In the genomic region with DNA sequence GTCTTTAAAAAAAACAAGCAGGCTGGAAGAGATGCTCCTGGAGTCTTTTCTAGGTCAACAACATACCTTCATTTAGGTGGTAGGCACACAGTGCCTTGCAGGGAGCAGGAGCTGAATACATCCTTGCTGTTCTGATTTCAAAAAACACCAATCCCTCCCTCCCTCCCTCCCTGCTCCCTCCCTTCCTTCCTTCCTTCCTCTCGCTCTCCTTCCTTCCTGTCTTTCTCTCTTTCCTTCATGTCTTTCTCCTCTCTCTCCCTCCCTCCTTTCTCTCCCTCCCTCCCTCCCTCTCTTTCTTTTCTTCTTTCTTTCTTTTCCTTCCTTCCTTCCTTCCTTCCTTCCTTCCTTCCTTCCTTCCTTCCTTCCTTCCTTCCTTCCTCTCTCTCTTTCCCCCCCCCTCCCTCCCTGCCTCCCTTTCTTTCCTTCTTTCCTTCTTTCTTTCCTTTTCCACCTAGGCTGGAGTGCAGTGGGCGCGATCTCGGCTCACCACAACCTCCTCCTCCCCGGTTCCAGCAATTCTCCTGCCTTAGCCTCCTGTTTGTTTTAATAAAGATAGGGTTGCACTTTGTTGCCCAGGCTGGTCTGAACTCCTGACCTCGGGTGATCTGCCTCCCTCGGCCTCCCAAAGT, we compare ENCODE assay signal across 11 cellular contexts.
A peak's percentile ranks its signal among the peaks of the same experiment; 100 is the strongest.
DNase-seq lines count a peak whose midpoint lies in the region; ATAC-seq and TF ChIP-seq lines count a peak whose summit lies in the region.
"Had no signal": no experiment of that assay in that cellular context is flagged by ENCODE, and none has a peak within 500 bp of the region (broad histone marks: within the 10 kb centered on the region; RNA-seq: fewer than 3 reads in every experiment).

No MANE protein-coding gene starts in this region.

- BruUV-seq in OCI-LY7 (replicated peaks; lab: Mats Ljungman, UMichigan), result no TSS peak

- no peak overlapping the region for H3K4me3 ChIP-seq in OCI-LY7 (ENCODE audit: low read depth, low read length, poor library complexity, severe bottlenecking)
- H3K4me3 ChIP-seq in esophagus squamous epithelium, result peak overlapping the region in 3 of 4 donors; percentile 17 to 44 (median 27)
- H3K4me3 ChIP-seq in neuron (ENCODE audit: low read length), result peak overlapping the region; percentile 46
- H3K4me3 ChIP-seq: K562 had no signal

- CTCF ChIA-PET in OCI-LY7 (lab: Charles Lee; ENCODE audit: unreplicated experiment), result no interaction called here

- no peaks in the 10 kb centered on the region for H3K9me3 ChIP-seq in ES-I3 (ENCODE audit: control insufficient read depth, insufficient read depth, low read length)
- H3K9me3 ChIP-seq in OCI-LY7 (ENCODE audit: low read length), result no peaks in the 10 kb centered on the region
- H3K9me3 ChIP-seq in esophagus squamous epithelium, result no peaks in the 10 kb centered on the region
- H3K9me3 ChIP-seq in neuron (ENCODE audit: low read length), result no peaks in the 10 kb centered on the region

- H2AFZ ChIP-seq in OCI-LY7 (ENCODE audit: low read length), result no peak overlapping the region
- H2AFZ ChIP-seq in neuron (ENCODE audit: low read depth, low read length), result peak overlapping the region; percentile 48

- ATAC-seq in HG03565 (IDR thresholded peaks at IDR 0.05; ENCODE audit: unreplicated experiment), result no peak
- ATAC-seq: K562 had no signal

- H3K36me3 ChIP-seq in ES-I3 (ENCODE audit: insufficient read depth, low read length), result no peaks in the 10 kb centered on the region
- H3K36me3 ChIP-seq in OCI-LY7 (ENCODE audit: insufficient read depth, low read length), result no peaks in the 10 kb centered on the region
- H3K36me3 ChIP-seq in esophagus squamous epithelium, result no peaks in the 10 kb centered on the region
- H3K36me3 ChIP-seq in neuron (ENCODE audit: insufficient read depth, low read length), result no peaks in the 10 kb centered on the region

- H3K27me3 ChIP-seq in esophagus squamous epithelium, result peaks cover 0 to 43% (median 0%) of the 10 kb centered on the region in 4 donors
- no peaks in the 10 kb centered on the region for H3K27me3 ChIP-seq in neuron (ENCODE audit: insufficient read depth, low read length)

- POLR2A ChIA-PET in OCI-LY7 (lab: Charles Lee), result no interaction called here

- H3K79me2 ChIP-seq in OCI-LY7 (ENCODE audit: insufficient read depth, low read depth, low read length), result no peaks in the 10 kb centered on the region

- no peaks in the 10 kb centered on the region for H4K20me1 ChIP-seq in OCI-LY7 (ENCODE audit: insufficient read depth, low read length)

- no peak overlapping the region for H3K27ac ChIP-seq in OCI-LY7 (ENCODE audit: low read depth, low read length, poor library complexity, severe bottlenecking)
- no peak overlapping the region for H3K27ac ChIP-seq in esophagus squamous epithelium

- TF ChIP-seq CTCF in OCI-LY7 (conservative IDR thresholded peaks at IDR 0.05; ENCODE audit: low read length) (no peak), esophagus squamous epithelium (IDR thresholded peaks at IDR 0.05) (no peak)

- H3K4me1 ChIP-seq in ES-I3 (ENCODE audit: insufficient read depth, low read length), result peaks cover 15% of the 10 kb centered on the region
- H3K4me1 ChIP-seq in OCI-LY7 (ENCODE audit: insufficient read depth, low read length, poor library complexity, severe bottlenecking), result no peaks in the 10 kb centered on the region
- H3K4me1 ChIP-seq in esophagus squamous epithelium, result peaks cover 3 to 13% (median 8%) of the 10 kb centered on the region in 3 donors
- peaks cover 27% of the 10 kb centered on the region for H3K4me1 ChIP-seq in neuron (ENCODE audit: insufficient read depth, low read length)

- DNase-seq in OCI-LY7 (ENCODE audit: low spot score) (no peak), esophagus squamous epithelium (lab: John Stamatoyannopoulos, UW) (no peak), dedifferentiated amniotic fluid mesenchymal stem cell (ENCODE audit: extremely low spot score) (no peak), DMS153 treated with DMSO at 0.1 percent for 48 hours (lab: John Stamatoyannopoulos, UW; ENCODE audit: unreplicated experiment) (no peak)
- DNase-seq: erythroblast, midbrain, NCI-H1694 had no signal

- TF ChIP-seq POLR2A in esophagus squamous epithelium (IDR thresholded peaks at IDR 0.05), result no peak

- H3K4me2 ChIP-seq in OCI-LY7 (ENCODE audit: low read length), result peak overlapping the region; percentile 6; the same call in 1 of the 2 replicates

- H3K9me2 ChIP-seq in OCI-LY7 (ENCODE audit: insufficient read depth, low read length), result no peaks in the 10 kb centered on the region

- intact Hi-C loops in OCI-LY7 (cut with micrococcal nuclease; ENCODE audit: unreplicated experiment) (no loop called here), esophagus squamous epithelium (cut with DNase I) (no loop called here)

- H3K9ac ChIP-seq in ES-I3 (ENCODE audit: low read depth, low read length), result peak overlapping the region; percentile 54; the same call in 1 of the 2 replicates

- 37 to 53% methylated on average over 7 of the region's 7 CpGs for WGBS in esophagus squamous epithelium, 2 donors
